In genomic region chr3:101665357-101665756, GRCh38 we compare ENCODE assay signal across 19 cellular contexts. TPM values are rescaled to one million over a fixed set of nuclear protein-coding genes. Genes with fewer than 3 reads are reported as not detected.
DNase-seq lines count a peak whose midpoint lies in the region; ATAC-seq, FAIRE-seq and TF ChIP-seq lines count a peak whose summit lies in the region.
"Had no signal": no experiment of that assay in that cellular context is flagged by ENCODE, and none has a peak within 500 bp of the region (broad histone marks: within the 10 kb centered on the region; RNA-seq: fewer than 3 reads in every experiment).

No MANE protein-coding gene starts in this region.

- intact Hi-C loops in right lobe of liver (cut with DNase I) = no loop called here
- intact Hi-C loops in HepG2 (cut with micrococcal nuclease; ENCODE audit: unreplicated experiment) = no loop called here
- intact Hi-C loops in CD4-positive, alpha-beta T cell (cut with DNase I, micrococcal nuclease) = no loop called here

- no peak overlapping the region for H3K27ac Mint-ChIP-seq in CD4-positive, alpha-beta T cell

- WGBS in right lobe of liver (ENCODE audit: insufficient coverage, low coverage, low lambda C conversion rate, missing lambda C conversion rate) = 62% methylated on average over 4 of the region's 4 CpGs
- 92% methylated on average over 4 of the region's 4 CpGs for WGBS in HepG2 (ENCODE audit: low lambda C conversion rate)

- ATAC-seq in right lobe of liver (peak; percentile 50 to 81 (median 58)), HepG2 (no peak), left lobe of liver (peak; percentile 80)
- ATAC-seq in CD4-positive, alpha-beta T cell (ENCODE audit: poor library complexity) = no peak
- ATAC-seq: K562 had no signal

- in situ Hi-C loops in HepG2 (cut with HindIII; ENCODE audit: extremely low pct_ligation_motif_present, low pct_unique_long_range_greater_than_20kb) = no loop called here

- H3K36me3 Mint-ChIP-seq in CD4-positive, alpha-beta T cell (ENCODE audit: low read depth) = peaks cover 94% of the 10 kb centered on the region

- H3K4me2 ChIP-seq in HepG2 (ENCODE audit: low read depth, low read length) = no peak overlapping the region
- peak overlapping the region; percentile 45; the same call in 1 of the 2 replicates for H3K4me2 ChIP-seq in OCI-LY3 (ENCODE audit: low read length)
- H3K4me2 ChIP-seq: BLaER1, PC-9 had no signal

- H4K20me1 ChIP-seq in HepG2 (ENCODE audit: insufficient read depth, low read length) (no peaks in the 10 kb centered on the region), OCI-LY3 (ENCODE audit: insufficient read depth, low read length) (no peaks in the 10 kb centered on the region)
- H4K20me1 ChIP-seq: BLaER1 had no signal

- H3K4me3 Mint-ChIP-seq in CD4-positive, alpha-beta T cell = no peak overlapping the region
- H3K4me3 Mint-ChIP-seq: CD8-positive, alpha-beta memory T cell had no signal

- no peaks in the 10 kb centered on the region for H3K27me3 ChIP-seq in right lobe of liver
- no peaks in the 10 kb centered on the region for H3K27me3 ChIP-seq in HepG2 (ENCODE audit: control insufficient read depth in 1 of 2, insufficient read depth in 2 of 2, low read length in 2 of 2)
- no peaks in the 10 kb centered on the region for H3K27me3 ChIP-seq in OCI-LY3 (ENCODE audit: low read depth, low read length)
- no peaks in the 10 kb centered on the region for H3K27me3 ChIP-seq in CD4-positive, alpha-beta T cell (ENCODE audit: control insufficient read depth, insufficient read depth, low read length)
- H3K27me3 ChIP-seq in WERI-Rb-1 (ENCODE audit: insufficient read depth, low read depth, severe bottlenecking) = no peaks in the 10 kb centered on the region
- H3K27me3 ChIP-seq: BLaER1, SJCRH30 had no signal

- TF ChIP-seq POLR2A in right lobe of liver (IDR thresholded peaks at IDR 0.05) (no peak), HepG2 (IDR thresholded peaks at IDR 0.05; ENCODE audit: insufficient read depth in 1 of 2, low read depth in 2 of 2, low read length in 2 of 2) (no peak)

- no peak overlapping the region for H3K9ac ChIP-seq in HepG2 (ENCODE audit: insufficient read depth, low read depth, low read length)
- no peak overlapping the region for H3K9ac ChIP-seq in OCI-LY3 (ENCODE audit: low read length)
- H3K9ac ChIP-seq: BLaER1 had no signal

- DNase-seq in right lobe of liver (no peak), HepG2 (ENCODE audit: low spot score) (no peak), left lobe of liver (ENCODE audit: low spot score) (no peak), WERI-Rb-1 (no peak), OCI-M1 (lab: John Stamatoyannopoulos, UW) (no peak)
- no peak for DNase-seq in CD4-positive, alpha-beta T cell
- DNase-seq: CD8-positive, alpha-beta memory T cell; DMS79; NCI-H1417 treated with DMSO at 0.1 percent for 48 hours; NCI-H1930; NCI-H526 treated with DMSO at 0.1 percent for 48 hours; PC-9; SJCRH30 had no signal

- H2AFZ ChIP-seq in HepG2 (ENCODE audit: low read length) (no peak overlapping the region), OCI-LY3 (ENCODE audit: low read depth, low read length) (no peak overlapping the region)
- H2AFZ ChIP-seq: PC-9 had no signal

- H3K4me1 ChIP-seq in right lobe of liver (no peaks in the 10 kb centered on the region), HepG2 (ENCODE audit: insufficient read depth, low read length) (no peaks in the 10 kb centered on the region), OCI-LY3 (ENCODE audit: low read length) (peaks cover 38% of the 10 kb centered on the region)
- H3K4me1 ChIP-seq: BLaER1, SJCRH30 had no signal

- H3K79me2 ChIP-seq in HepG2 (ENCODE audit: insufficient read depth, low read length) (no peaks in the 10 kb centered on the region), OCI-LY3 (ENCODE audit: low read length) (peaks cover 12% of the 10 kb centered on the region)

- no TSS peak for BruUV-seq in HepG2 (replicated peaks; lab: Mats Ljungman, UMichigan)

- no peak for TF ChIP-seq EP300 in HepG2 (IDR thresholded peaks at IDR 0.05; ENCODE audit: low read depth in 2 of 2, low read length in 2 of 2)
- no peak for TF ChIP-seq EP300 in HepG2 (CRISPR knock-in tag; IDR thresholded peaks at IDR 0.05; ENCODE audit: borderline replicate concordance)

- H3K9me3 ChIP-seq in right lobe of liver (no peaks in the 10 kb centered on the region), HepG2 (ENCODE audit: low read length) (no peaks in the 10 kb centered on the region), OCI-LY3 (ENCODE audit: insufficient read depth, low read length) (no peaks in the 10 kb centered on the region), WERI-Rb-1 (ENCODE audit: severe bottlenecking) (no peaks in the 10 kb centered on the region)
- no peaks in the 10 kb centered on the region for H3K9me3 ChIP-seq in CD4-positive, alpha-beta T cell (ENCODE audit: control insufficient read depth, low read length)
- H3K9me3 ChIP-seq: BLaER1, SJCRH30 had no signal

- CTCF ChIA-PET in HepG2 (lab: Yijun Ruan, JAX; ENCODE audit: low intra/inter-chr PET ratio, low total read pairs) = no interaction called here
- CTCF ChIA-PET in CD4-positive, alpha-beta T cell (lab: Charles Lee) = interaction anchor here (1.9 kb wide), 1 partner anchor 11 kb away, joined by 5 read pairs; the partner anchor contains the start of gene ZBTB11

- no peaks in the 10 kb centered on the region for H3K9me3 Mint-ChIP-seq in CD4-positive, alpha-beta T cell
- H3K9me3 Mint-ChIP-seq: CD8-positive, alpha-beta memory T cell had no signal

- no peak overlapping the region for H3K4me3 ChIP-seq in right lobe of liver
- no peak overlapping the region for H3K4me3 ChIP-seq in HepG2 (replicated peaks in 1 of 3; ENCODE audit: insufficient read depth in 1 of 3, low read depth in 2 of 3, low read length in 3 of 3)
- no peak overlapping the region for H3K4me3 ChIP-seq in OCI-LY3 (ENCODE audit: low read length)
- no peak overlapping the region for H3K4me3 ChIP-seq in WERI-Rb-1 (ENCODE audit: low read depth, low read length)
- H3K4me3 ChIP-seq: BLaER1, K562, PC-9, SJCRH30 had no signal

- no peaks in the 10 kb centered on the region for H3K27me3 Mint-ChIP-seq in CD4-positive, alpha-beta T cell
- H3K27me3 Mint-ChIP-seq: CD8-positive, alpha-beta memory T cell had no signal

- no peak overlapping the region for H3K27ac ChIP-seq in right lobe of liver
- no peak overlapping the region for H3K27ac ChIP-seq in HepG2 (ENCODE audit: extremely low read length, insufficient read depth, low read length)
- peak overlapping the region; percentile 75 for H3K27ac ChIP-seq in OCI-LY3 (ENCODE audit: low read length)
- no peak overlapping the region for H3K27ac ChIP-seq in CD4-positive, alpha-beta T cell (ENCODE audit: low read depth, low read length)
- no peak overlapping the region for H3K27ac ChIP-seq in WERI-Rb-1
- H3K27ac ChIP-seq: BLaER1, PC-9, SJCRH30 had no signal

- H3K4me1 Mint-ChIP-seq in CD4-positive, alpha-beta T cell (ENCODE audit: low read depth) = no peaks in the 10 kb centered on the region

- no peak for FAIRE-seq in HepG2 (lab: Jason Lieb, UNC)
- FAIRE-seq: A204.1, D721Med, GM18507, K562 had no signal

- TF ChIP-seq RAD21 in HepG2 (CRISPR knock-in tag; IDR thresholded peaks at IDR 0.05) = no peak

- POLR2A ChIA-PET in HepG2 (lab: Yijun Ruan, JAX) = interaction anchor here (1.1 kb wide), 1 partner anchor 11 kb away, joined by 4 read pairs; no protein-coding TSS in a partner anchor
- POLR2A ChIA-PET in CD4-positive, alpha-beta T cell (lab: Charles Lee) = interaction anchor here (0.8 to 2.3 kb wide), 2 partner anchors 11 to 57 kb away, joined by 3 to 10 read pairs; partner anchors contain the start of gene ZBTB11

- peaks cover 0 to 44% (median 13%) of the 10 kb centered on the region in 4 donors for H3K36me3 ChIP-seq in right lobe of liver
- H3K36me3 ChIP-seq in HepG2 (replicated peaks in 1 of 2; ENCODE audit: control insufficient read depth in 1 of 2, insufficient read depth in 2 of 2, low read length in 2 of 2) = peaks cover 3 to 61% of the 10 kb centered on the region in 2 experiments
- H3K36me3 ChIP-seq in OCI-LY3 (replicated peaks; ENCODE audit: low read depth, low read length) = peaks cover 44% of the 10 kb centered on the region
- H3K36me3 ChIP-seq in WERI-Rb-1 = peaks cover 74% of the 10 kb centered on the region

- TF ChIP-seq CTCF in right lobe of liver (IDR thresholded peaks at IDR 0.05) (peak in 1 of 4 donors; percentile 9), HepG2 (CRISPR knock-in tag; IDR thresholded peaks at IDR 0.05) (no peak), OCI-LY3 (IDR thresholded peaks at IDR 0.05; ENCODE audit: low read depth, low read length) (no peak), WERI-Rb-1 (IDR thresholded peaks at IDR 0.05; ENCODE audit: low read depth, low read length) (no peak)
- no peak for TF ChIP-seq CTCF in CD4-positive, alpha-beta T cell (IDR thresholded peaks at IDR 0.05)

RNA-seq across cellular contexts. Expression of gene ZBTB11, which starts 11.6 kb away (rescaled TPM):
- total RNA-seq in right lobe of liver (1 to 10 TPM; 5.4 to 8.5 (median 7.9) TPM), HepG2 (2016; rRNA removed; fragmentation: Illumina TruSeq; extraction: Trizol) (18.1 and 24.6 TPM in 2 replicates), left lobe of liver (6.0 TPM)
- total RNA-seq in HepG2 (2016; cell fraction: cytosol; rRNA removed; fragmentation: Illumina TruSeq; extraction: Trizol; ENCODE audit: low read depth) = 5.4 and 8.1 TPM in 2 replicates
- 17.4 and 24.4 TPM in 2 replicates for total RNA-seq in HepG2 (2016; cell fraction: insoluble cytoplasmic fraction; rRNA removed; fragmentation: Illumina TruSeq; extraction: Trizol)
- 6.4 and 7.7 TPM in 2 replicates for total RNA-seq in HepG2 (2016; cell fraction: membrane; rRNA removed; fragmentation: Illumina TruSeq; extraction: Trizol)
- 20.2 and 22.5 TPM in 2 replicates for total RNA-seq in HepG2 (2016; cell fraction: nucleus; rRNA removed; fragmentation: Illumina TruSeq; extraction: Trizol)
- 5.2 and 5.9 TPM in 2 replicates for polyA plus RNA-seq in HepG2 (2011; rRNA removed)
- 1.9 and 2.8 TPM in 2 replicates for polyA plus RNA-seq in HepG2 (2011; cell fraction: cytosol; rRNA removed)
- polyA plus RNA-seq in HepG2 (2011; cell fraction: nucleus; rRNA removed) = 6.0 and 7.5 TPM in 2 replicates
- 7.3 and 8.2 TPM in 2 replicates for polyA plus RNA-seq in HepG2 (2012)
- 0.27 TPM in 2 replicates for polyA plus RNA-seq in HepG2 (2016; cell fraction: cytosol; fragmentation: Illumina TruSeq; extraction: Trizol; ENCODE audit: low read depth)
- 12.4 and 13.0 TPM in 2 replicates for polyA plus RNA-seq in HepG2 (2016; cell fraction: insoluble cytoplasmic fraction; fragmentation: Illumina TruSeq; extraction: Trizol; ENCODE audit: low read depth)
- polyA plus RNA-seq in HepG2 (2016; cell fraction: membrane; fragmentation: Illumina TruSeq; extraction: Trizol; ENCODE audit: low read depth) = 1.3 TPM in 2 replicates
- polyA plus RNA-seq in HepG2 (2016; cell fraction: nucleus; fragmentation: Illumina TruSeq; extraction: Trizol; ENCODE audit: insufficient read depth, low read depth) = 18.0 and 18.7 TPM in 2 replicates
- 7.1 and 9.5 TPM in 2 replicates for polyA minus RNA-seq in HepG2 (2011; rRNA and poly(A)+ RNA removed; ENCODE audit: low replicate concordance)
- 11.8 and 14.0 TPM in 2 replicates for polyA minus RNA-seq in HepG2 (2011; cell fraction: cytosol; rRNA and poly(A)+ RNA removed)
- polyA minus RNA-seq in HepG2 (2011; cell fraction: nucleus; rRNA and poly(A)+ RNA removed) = 27.7 and 31.0 TPM in 2 replicates
- total RNA-seq in CD4-positive, alpha-beta T cell = 10 to 100 TPM; 73.5 to 76.6 TPM

RNA-seq across cellular contexts. Expression of gene RPL24, which starts 21.2 kb away (rescaled TPM):
- total RNA-seq in right lobe of liver = 100 to 1,000 TPM; 336 to 620 (median 364) TPM
- total RNA-seq in HepG2 (2016; rRNA removed; fragmentation: Illumina TruSeq; extraction: Trizol) = 1,056 and 1,362 TPM in 2 replicates
- total RNA-seq in HepG2 (2016; cell fraction: cytosol; rRNA removed; fragmentation: Illumina TruSeq; extraction: Trizol; ENCODE audit: low read depth) = 1,422 and 1,553 TPM in 2 replicates
- total RNA-seq in HepG2 (2016; cell fraction: insoluble cytoplasmic fraction; rRNA removed; fragmentation: Illumina TruSeq; extraction: Trizol) = 1,073 and 1,398 TPM in 2 replicates
- 1,942 and 1,946 TPM in 2 replicates for total RNA-seq in HepG2 (2016; cell fraction: membrane; rRNA removed; fragmentation: Illumina TruSeq; extraction: Trizol)
- 372 and 380 TPM in 2 replicates for total RNA-seq in HepG2 (2016; cell fraction: nucleus; rRNA removed; fragmentation: Illumina TruSeq; extraction: Trizol)
- 1,058 and 1,150 TPM in 2 replicates for polyA plus RNA-seq in HepG2 (2011; rRNA removed)
- 564 and 1,013 TPM in 2 replicates for polyA plus RNA-seq in HepG2 (2011; cell fraction: cytosol; rRNA removed)
- 191 and 261 TPM in 2 replicates for polyA plus RNA-seq in HepG2 (2011; cell fraction: nucleus; rRNA removed)
- polyA plus RNA-seq in HepG2 (2012) = 1,418 and 1,581 TPM in 2 replicates
- 1,680 and 1,696 TPM in 2 replicates for polyA plus RNA-seq in HepG2 (2016; cell fraction: cytosol; fragmentation: Illumina TruSeq; extraction: Trizol; ENCODE audit: low read depth)
- 1,319 and 1,459 TPM in 2 replicates for polyA plus RNA-seq in HepG2 (2016; cell fraction: insoluble cytoplasmic fraction; fragmentation: Illumina TruSeq; extraction: Trizol; ENCODE audit: low read depth)
- polyA plus RNA-seq in HepG2 (2016; cell fraction: membrane; fragmentation: Illumina TruSeq; extraction: Trizol; ENCODE audit: low read depth) = 1,798 and 1,842 TPM in 2 replicates
- polyA plus RNA-seq in HepG2 (2016; cell fraction: nucleus; fragmentation: Illumina TruSeq; extraction: Trizol; ENCODE audit: insufficient read depth, low read depth) = 641 and 653 TPM in 2 replicates
- polyA minus RNA-seq in HepG2 (2011; rRNA and poly(A)+ RNA removed; ENCODE audit: low replicate concordance) = 269 and 569 TPM in 2 replicates
- 209 and 212 TPM in 2 replicates for polyA minus RNA-seq in HepG2 (2011; cell fraction: cytosol; rRNA and poly(A)+ RNA removed)
- 213 and 250 TPM in 2 replicates for polyA minus RNA-seq in HepG2 (2011; cell fraction: nucleus; rRNA and poly(A)+ RNA removed)
- 344 TPM for total RNA-seq in left lobe of liver
- 1,000 to 10,000 TPM; 1,722 to 1,769 TPM for total RNA-seq in CD4-positive, alpha-beta T cell

RNA-seq across cellular contexts. Expression of gene CEP97, which starts 59.1 kb away (rescaled TPM):
- total RNA-seq in right lobe of liver (1 to 10 TPM; 2.2 to 3.8 (median 2.7) TPM), HepG2 (2016; rRNA removed; fragmentation: Illumina TruSeq; extraction: Trizol) (6.5 and 10.2 TPM in 2 replicates), left lobe of liver (2.1 TPM)
- 0.88 and 0.91 TPM in 2 replicates for total RNA-seq in HepG2 (2016; cell fraction: cytosol; rRNA removed; fragmentation: Illumina TruSeq; extraction: Trizol; ENCODE audit: low read depth)
- total RNA-seq in HepG2 (2016; cell fraction: insoluble cytoplasmic fraction; rRNA removed; fragmentation: Illumina TruSeq; extraction: Trizol) = 6.7 and 10.1 TPM in 2 replicates
- 1.4 and 1.5 TPM in 2 replicates for total RNA-seq in HepG2 (2016; cell fraction: membrane; rRNA removed; fragmentation: Illumina TruSeq; extraction: Trizol)
- total RNA-seq in HepG2 (2016; cell fraction: nucleus; rRNA removed; fragmentation: Illumina TruSeq; extraction: Trizol) = 6.3 and 6.4 TPM in 2 replicates
- polyA plus RNA-seq in HepG2 (2011; rRNA removed) = 0.71 and 0.99 TPM in 2 replicates
- polyA plus RNA-seq in HepG2 (2011; cell fraction: cytosol; rRNA removed) = 0.43 and 0.78 TPM in 2 replicates
- polyA plus RNA-seq in HepG2 (2011; cell fraction: nucleus; rRNA removed) = 0.72 and 2.3 TPM in 2 replicates
- polyA plus RNA-seq in HepG2 (2012) = 1.4 and 1.8 TPM in 2 replicates
- 0.03 and 0.05 TPM in 2 replicates for polyA plus RNA-seq in HepG2 (2016; cell fraction: cytosol; fragmentation: Illumina TruSeq; extraction: Trizol; ENCODE audit: low read depth)
- polyA plus RNA-seq in HepG2 (2016; cell fraction: insoluble cytoplasmic fraction; fragmentation: Illumina TruSeq; extraction: Trizol; ENCODE audit: low read depth) = 2.2 and 2.4 TPM in 2 replicates
- polyA plus RNA-seq in HepG2 (2016; cell fraction: membrane; fragmentation: Illumina TruSeq; extraction: Trizol; ENCODE audit: low read depth) = 0.16 and 0.17 TPM in 2 replicates
- polyA plus RNA-seq in HepG2 (2016; cell fraction: nucleus; fragmentation: Illumina TruSeq; extraction: Trizol; ENCODE audit: insufficient read depth, low read depth) = 3.7 and 4.7 TPM in 2 replicates
- 1.5 and 7.8 TPM in 2 replicates for polyA minus RNA-seq in HepG2 (2011; rRNA and poly(A)+ RNA removed; ENCODE audit: low replicate concordance)
- polyA minus RNA-seq in HepG2 (2011; cell fraction: cytosol; rRNA and poly(A)+ RNA removed) = 3.0 and 4.2 TPM in 2 replicates
- 5.2 and 6.5 TPM in 2 replicates for polyA minus RNA-seq in HepG2 (2011; cell fraction: nucleus; rRNA and poly(A)+ RNA removed)
- 1 to 10 TPM; 6.3 to 6.6 TPM for total RNA-seq in CD4-positive, alpha-beta T cell

Comparison
In these comparisons a context has a peak if more than half of its experiments do, and no peak if none do; other contexts are left out.
1. ATAC-seq: peak in right lobe of liver (4 of 4) and left lobe of liver (single experiment); none in HepG2 (single experiment) and CD4-positive, alpha-beta T cell (single experiment).